ENCODE assay signal across 8 cellular contexts in the genomic region with DNA sequence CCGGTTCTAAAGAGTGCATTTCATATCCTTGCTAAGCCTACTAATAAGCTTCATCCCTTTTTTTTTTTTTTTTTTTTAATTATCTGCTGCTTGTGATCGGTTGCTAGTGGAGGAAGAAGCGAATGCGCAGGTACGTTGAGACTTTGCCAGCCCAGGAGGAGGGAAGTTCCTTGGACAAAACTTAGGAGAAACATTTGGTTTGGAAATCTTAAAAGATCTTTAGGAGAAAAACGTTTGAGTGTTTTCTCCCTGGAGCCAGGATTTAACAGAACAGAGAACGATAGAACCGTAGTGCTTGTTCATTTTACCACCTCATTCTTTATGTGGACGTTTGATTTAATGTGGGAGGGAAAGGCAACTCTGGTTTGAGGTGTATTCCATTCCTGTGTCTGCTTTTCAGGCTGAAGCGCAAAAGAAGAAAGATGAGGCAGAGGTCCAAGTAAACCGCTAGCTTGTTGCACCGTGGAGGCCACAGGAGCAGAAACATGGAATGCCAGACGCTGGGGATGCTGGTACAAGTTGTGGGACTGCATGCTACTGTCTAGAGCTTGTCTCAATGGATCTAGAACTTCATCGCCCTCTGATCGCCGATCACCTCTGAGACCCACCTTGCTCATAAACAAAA. TPM values are rescaled to one million over a fixed set of nuclear protein-coding genes. Genes with fewer than 3 reads are reported as not detected.
A peak's percentile ranks its signal among the peaks of the same experiment; 100 is the strongest.
DNase-seq lines count a peak whose midpoint lies in the region; ATAC-seq and TF ChIP-seq lines count a peak whose summit lies in the region.
"Not testable (repeated sequence)": the region's sequence is repeated elsewhere in the genome, so short reads cannot be mapped to it uniquely, and the experiment has no call there.

No MANE protein-coding gene starts in this region.

- H3K4me1 ChIP-seq in BLaER1 treated with 17β-estradiol and CSF1 and Interleukin-3, amounts not matched to agents 10 nM and 100 nM = peaks cover 22 to 32% (median 26%) of the 10 kb centered on the region in 10 experiments
- peaks cover 14% of the 10 kb centered on the region for H3K4me1 ChIP-seq in HUES48 (ENCODE audit: control insufficient read depth, insufficient read depth, low read length)

- H3K4me1 Mint-ChIP-seq in activated T-helper 2 cell treated with anti-CD3 and anti-CD28 coated beads, Interferon-gamma antibody, Interleukin-2, Interleukin-4, amounts not matched to agents 10 μg/mL and 5 μg/mL and 100 μg/mL, durations not matched to agents 14 hours and 24 hours and 36 hours (ENCODE audit: low read depth) = peaks cover 27% of the 10 kb centered on the region
- peaks cover 27 to 45% (median 38%) of the 10 kb centered on the region in 4 donors for H3K4me1 Mint-ChIP-seq in naive thymus-derived CD8-positive, alpha-beta T cell
- peaks cover 29 to 55% of the 10 kb centered on the region in 2 donors for H3K4me1 Mint-ChIP-seq in stimulated activated naive B cell treated with anti-CD40 and anti-IgM and Interleukin-4, amounts not matched to agents 10 μg/mL and 1 μg/mL and 100 μg/mL, for 72 hours

- H4K20me1 ChIP-seq in BLaER1 treated with 17β-estradiol and CSF1 and Interleukin-3, amounts not matched to agents 10 nM and 100 nM = peaks cover 0 to 11% (median 0%) of the 10 kb centered on the region in 11 experiments; a peak in 5 of 22 replicates

- peak overlapping the region; percentile 88 to 96 (median 94) for H3K27ac ChIP-seq in BLaER1 treated with 17β-estradiol and CSF1 and Interleukin-3, amounts not matched to agents 10 nM and 100 nM
- H3K27ac ChIP-seq in HUES48 (ENCODE audit: low read depth, low read length) = peak overlapping the region; percentile 98
- peak overlapping the region; percentile 76 to 99 (median 96) for H3K27ac ChIP-seq in dorsolateral prefrontal cortex

- H3K27ac Mint-ChIP-seq in activated T-helper 2 cell treated with anti-CD3 and anti-CD28 coated beads, Interferon-gamma antibody, Interleukin-2, Interleukin-4, amounts not matched to agents 10 μg/mL and 5 μg/mL and 100 μg/mL, durations not matched to agents 14 hours and 24 hours and 36 hours = peak overlapping the region; percentile 99
- H3K27ac Mint-ChIP-seq in naive thymus-derived CD8-positive, alpha-beta T cell = peak overlapping the region; percentile 92 to 100 (median 98)
- peak overlapping the region; percentile 100 for H3K27ac Mint-ChIP-seq in stimulated activated naive B cell treated with anti-CD40 and anti-IgM and Interleukin-4, amounts not matched to agents 10 μg/mL and 1 μg/mL and 100 μg/mL, for 72 hours

- intact Hi-C loops in activated T-helper 2 cell treated with anti-CD3 and anti-CD28 coated beads, Interferon-gamma antibody, Interleukin-2, Interleukin-4, amounts not matched to agents 10 μg/mL and 5 μg/mL and 100 μg/mL, durations not matched to agents 14 hours and 24 hours and 36 hours (cut with micrococcal nuclease) = loop anchor here (2.0 to 5.0 kb wide), 6 partner anchors 76 to 515 kb away; a partner anchor contains a TSS
- intact Hi-C loops in dorsolateral prefrontal cortex (cut with DNase I) = loop anchor here (5.0 to 10.0 kb wide), 3 partner anchors 35 to 518 kb away; a partner anchor contains a TSS

- H3K36me3 ChIP-seq in BLaER1 treated with 17β-estradiol and CSF1 and Interleukin-3, amounts not matched to agents 10 nM and 100 nM = peaks cover 44 to 58% (median 55%) of the 10 kb centered on the region in 11 experiments
- peaks cover 48% of the 10 kb centered on the region for H3K36me3 ChIP-seq in HUES48 (ENCODE audit: control insufficient read depth, insufficient read depth, low read length)

- H3K27me3 ChIP-seq in BLaER1 treated with 17β-estradiol and CSF1 and Interleukin-3, amounts not matched to agents 10 nM and 100 nM; HUES48 (ENCODE audit: control insufficient read depth, insufficient read depth, low read length); dorsolateral prefrontal cortex: not testable (repeated sequence)

- H3K4me2 ChIP-seq in BLaER1 treated with 17β-estradiol and CSF1 and Interleukin-3, amounts not matched to agents 10 nM and 100 nM = peak overlapping the region; percentile 70 to 100 (median 95)

- H3K4me3 ChIP-seq in BLaER1 treated with 17β-estradiol and CSF1 and Interleukin-3, amounts not matched to agents 10 nM and 100 nM = peak overlapping the region; percentile 72 to 97 (median 86)
- peak overlapping the region; percentile 98 for H3K4me3 ChIP-seq in HUES48 (ENCODE audit: low read depth, low read length)
- peak overlapping the region; percentile 59 to 98 (median 84) for H3K4me3 ChIP-seq in dorsolateral prefrontal cortex
- H3K4me3 ChIP-seq in iPS-11a (ENCODE audit: low read depth, low read length) = peak overlapping the region; percentile 100

- not testable (repeated sequence) for TF ChIP-seq CTCF in dorsolateral prefrontal cortex (IDR thresholded peaks at IDR 0.05 in 54 of 56, conservative IDR thresholded peaks at IDR 0.05 in 2 of 56; ENCODE audit: low read depth in 1 of 56, partially characterized antibody in 56 of 56)

- H3K9me3 Mint-ChIP-seq in activated T-helper 2 cell treated with anti-CD3 and anti-CD28 coated beads, Interferon-gamma antibody, Interleukin-2, Interleukin-4, amounts not matched to agents 10 μg/mL and 5 μg/mL and 100 μg/mL, durations not matched to agents 14 hours and 24 hours and 36 hours; naive thymus-derived CD8-positive, alpha-beta T cell; stimulated activated naive B cell treated with anti-CD40 and anti-IgM and Interleukin-4, amounts not matched to agents 10 μg/mL and 1 μg/mL and 100 μg/mL, for 72 hours: not testable (repeated sequence)

- not testable (repeated sequence) for H3K9me3 ChIP-seq in BLaER1 treated with 17β-estradiol and CSF1 and Interleukin-3, amounts not matched to agents 10 nM and 100 nM (replicated peaks in 1 of 11); HUES48 (ENCODE audit: control insufficient read depth, insufficient read depth, low read length)

- POLR2A ChIA-PET in naive thymus-derived CD8-positive, alpha-beta T cell (lab: Charles Lee) = interaction anchor here (0.6 to 17.5 kb wide), 42 partner anchors 8 to 963 kb away, joined by 3 to 284 read pairs (median 4); a partner anchor contains a TSS

- H3K36me3 Mint-ChIP-seq in activated T-helper 2 cell treated with anti-CD3 and anti-CD28 coated beads, Interferon-gamma antibody, Interleukin-2, Interleukin-4, amounts not matched to agents 10 μg/mL and 5 μg/mL and 100 μg/mL, durations not matched to agents 14 hours and 24 hours and 36 hours (ENCODE audit: low read depth) = peaks cover 61% of the 10 kb centered on the region
- peaks cover 14 to 48% (median 14%) of the 10 kb centered on the region in 3 donors for H3K36me3 Mint-ChIP-seq in naive thymus-derived CD8-positive, alpha-beta T cell
- peaks cover 44 to 63% of the 10 kb centered on the region in 2 donors for H3K36me3 Mint-ChIP-seq in stimulated activated naive B cell treated with anti-CD40 and anti-IgM and Interleukin-4, amounts not matched to agents 10 μg/mL and 1 μg/mL and 100 μg/mL, for 72 hours

- peak overlapping the region; percentile 88 to 97 (median 94) for H3K9ac ChIP-seq in BLaER1 treated with 17β-estradiol and CSF1 and Interleukin-3, amounts not matched to agents 10 nM and 100 nM
- peak overlapping the region; percentile 99 for H3K9ac ChIP-seq in HUES48 (ENCODE audit: low read depth, low read length)

- ATAC-seq in naive thymus-derived CD8-positive, alpha-beta T cell; stimulated activated naive B cell treated with anti-CD40 and anti-IgM and Interleukin-4, amounts not matched to agents 10 μg/mL and 1 μg/mL and 100 μg/mL, for 72 hours (replicated peaks): not testable (repeated sequence)

- peak overlapping the region; percentile 99 for H3K4me3 Mint-ChIP-seq in activated T-helper 2 cell treated with anti-CD3 and anti-CD28 coated beads, Interferon-gamma antibody, Interleukin-2, Interleukin-4, amounts not matched to agents 10 μg/mL and 5 μg/mL and 100 μg/mL, durations not matched to agents 14 hours and 24 hours and 36 hours (ENCODE audit: low read depth)
- peak overlapping the region; percentile 95 to 99 (median 98) for H3K4me3 Mint-ChIP-seq in naive thymus-derived CD8-positive, alpha-beta T cell
- peak overlapping the region; percentile 99 to 100 for H3K4me3 Mint-ChIP-seq in stimulated activated naive B cell treated with anti-CD40 and anti-IgM and Interleukin-4, amounts not matched to agents 10 μg/mL and 1 μg/mL and 100 μg/mL, for 72 hours

- peak; percentile 11 for DNase-seq in RPMI8226
- not testable (repeated sequence) for DNase-seq in activated T-helper 2 cell treated with anti-CD3 and anti-CD28 coated beads, Interferon-gamma antibody, Interleukin-2, Interleukin-4, amounts not matched to agents 10 μg/mL and 5 μg/mL and 100 μg/mL, durations not matched to agents 14 hours and 24 hours and 36 hours (ENCODE audit: low spot score); dorsolateral prefrontal cortex; stimulated activated naive B cell treated with anti-CD40 and anti-IgM and Interleukin-4, amounts not matched to agents 10 μg/mL and 1 μg/mL and 100 μg/mL, for 72 hours
- peak in 1 of 10 donors; percentile 32 for DNase-seq in naive thymus-derived CD8-positive, alpha-beta T cell

- H3K27me3 Mint-ChIP-seq in activated T-helper 2 cell treated with anti-CD3 and anti-CD28 coated beads, Interferon-gamma antibody, Interleukin-2, Interleukin-4, amounts not matched to agents 10 μg/mL and 5 μg/mL and 100 μg/mL, durations not matched to agents 14 hours and 24 hours and 36 hours (ENCODE audit: low read depth); naive thymus-derived CD8-positive, alpha-beta T cell; stimulated activated naive B cell treated with anti-CD40 and anti-IgM and Interleukin-4, amounts not matched to agents 10 μg/mL and 1 μg/mL and 100 μg/mL, for 72 hours: not testable (repeated sequence)

RNA-seq across cellular contexts. Expression of a gene that starts 0.8 kb away (rescaled TPM):
- 3,925 and 4,057 TPM in 2 replicates for total RNA-seq in activated T-helper 2 cell treated with anti-CD3 and anti-CD28 coated beads, Interferon-gamma antibody, Interleukin-2, Interleukin-4, amounts not matched to agents 10 μg/mL and 5 μg/mL and 100 μg/mL, durations not matched to agents 14 hours and 24 hours and 36 hours
- total RNA-seq in dorsolateral prefrontal cortex = 1,000 to 10,000 TPM in 91 of 120 experiments, 100 to 1,000 TPM in 29; 743 to 1,715 (median 1,080) TPM
- 1,000 to 10,000 TPM; 5,098 to 5,261 TPM for total RNA-seq in naive thymus-derived CD8-positive, alpha-beta T cell
- polyA plus RNA-seq in naive thymus-derived CD8-positive, alpha-beta T cell = over 10,000 TPM in 1 of 3 donors, 1,000 to 10,000 TPM in 2; 8,782 to 10,436 (median 9,902) TPM

RNA-seq across cellular contexts. Expression of a gene that starts 0.9 kb away (rescaled TPM):
- 7.7 and 9.2 TPM in 2 replicates for total RNA-seq in activated T-helper 2 cell treated with anti-CD3 and anti-CD28 coated beads, Interferon-gamma antibody, Interleukin-2, Interleukin-4, amounts not matched to agents 10 μg/mL and 5 μg/mL and 100 μg/mL, durations not matched to agents 14 hours and 24 hours and 36 hours
- 10 to 100 TPM in 25 of 120 experiments, 1 to 10 TPM in 95; 4.3 to 14.7 (median 8.4) TPM for total RNA-seq in dorsolateral prefrontal cortex
- total RNA-seq in naive thymus-derived CD8-positive, alpha-beta T cell = 10 to 100 TPM; 15.1 to 15.9 TPM
- polyA plus RNA-seq in naive thymus-derived CD8-positive, alpha-beta T cell = 1 to 10 TPM; 1.3 to 2.5 (median 1.8) TPM

RNA-seq across cellular contexts. Expression of a gene that starts 10.9 kb away (rescaled TPM):
- 154 TPM in 2 replicates for total RNA-seq in activated T-helper 2 cell treated with anti-CD3 and anti-CD28 coated beads, Interferon-gamma antibody, Interleukin-2, Interleukin-4, amounts not matched to agents 10 μg/mL and 5 μg/mL and 100 μg/mL, durations not matched to agents 14 hours and 24 hours and 36 hours
- total RNA-seq in dorsolateral prefrontal cortex = 10 to 100 TPM; 32.5 to 86.2 (median 56.5) TPM
- total RNA-seq in naive thymus-derived CD8-positive, alpha-beta T cell = 100 to 1,000 TPM; 257 to 270 TPM
- polyA plus RNA-seq in naive thymus-derived CD8-positive, alpha-beta T cell = 100 to 1,000 TPM; 354 to 433 (median 357) TPM

RNA-seq across cellular contexts. Expression of a gene that starts 12.8 kb away (rescaled TPM):
- 356 and 364 TPM in 2 replicates for total RNA-seq in activated T-helper 2 cell treated with anti-CD3 and anti-CD28 coated beads, Interferon-gamma antibody, Interleukin-2, Interleukin-4, amounts not matched to agents 10 μg/mL and 5 μg/mL and 100 μg/mL, durations not matched to agents 14 hours and 24 hours and 36 hours
- 10 to 100 TPM; 40.1 to 80.6 (median 58.7) TPM for total RNA-seq in dorsolateral prefrontal cortex
- total RNA-seq in naive thymus-derived CD8-positive, alpha-beta T cell = 100 to 1,000 TPM; 132 to 135 TPM
- 100 to 1,000 TPM; 219 to 241 (median 241) TPM for polyA plus RNA-seq in naive thymus-derived CD8-positive, alpha-beta T cell

RNA-seq across cellular contexts. Expression of a gene that starts 35.2 kb away (rescaled TPM):
- 89.7 and 94.3 TPM in 2 replicates for total RNA-seq in activated T-helper 2 cell treated with anti-CD3 and anti-CD28 coated beads, Interferon-gamma antibody, Interleukin-2, Interleukin-4, amounts not matched to agents 10 μg/mL and 5 μg/mL and 100 μg/mL, durations not matched to agents 14 hours and 24 hours and 36 hours
- total RNA-seq in dorsolateral prefrontal cortex = 100 to 1,000 TPM in 116 of 120 experiments, 10 to 100 TPM in 4; 75.7 to 236 (median 160) TPM
- total RNA-seq in naive thymus-derived CD8-positive, alpha-beta T cell = 1 to 10 TPM; 3.5 to 5.9 TPM
- polyA plus RNA-seq in naive thymus-derived CD8-positive, alpha-beta T cell = 1 to 10 TPM; 3.4 to 4.0 (median 3.8) TPM
